Comparison of ENCODE assay signal across 1 cellular context in the genomic region with DNA sequence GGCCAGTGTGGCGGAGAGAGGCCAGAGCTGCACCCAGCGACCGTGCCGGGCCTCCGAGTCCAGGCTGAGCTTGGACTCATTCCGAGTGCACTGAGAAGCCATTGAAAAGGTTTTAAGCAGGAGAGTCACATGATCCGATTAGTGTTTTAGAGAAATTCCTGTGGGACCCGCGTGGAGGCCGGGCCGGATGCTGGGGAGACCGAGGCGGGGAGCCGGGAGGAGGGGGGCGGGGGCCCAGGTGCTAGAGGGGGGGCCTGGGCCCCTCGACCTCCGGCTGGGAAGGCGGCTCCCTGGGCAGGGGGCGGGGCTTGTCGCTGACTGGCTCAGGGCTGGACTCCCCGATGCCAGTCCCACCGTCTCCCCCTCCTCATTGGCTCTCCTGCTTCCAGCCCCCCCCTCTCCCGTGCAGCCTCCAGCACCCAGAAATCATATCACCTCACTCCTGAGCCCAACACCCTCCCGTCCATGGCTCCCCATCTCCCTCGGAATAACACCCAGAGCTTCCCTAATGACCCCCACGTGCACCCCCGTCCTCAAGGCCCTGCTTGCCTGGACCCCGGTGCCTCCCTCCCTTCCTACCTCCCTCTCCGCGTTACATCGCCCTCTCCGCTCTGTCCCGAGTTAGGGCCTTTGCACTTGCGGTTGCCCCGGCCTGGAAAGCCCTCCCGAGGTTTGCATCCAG.
TF ChIP-seq lines count a peak whose summit lies in the region.

No MANE protein-coding gene starts in this region.

TF ChIP-seq in endothelial cell of umbilical vein, 7 proteins besides CTCF, POLR2A, EP300 and RAD21:
- TF ChIP-seq JUN (IDR thresholded peaks at IDR 0.05; ENCODE audit: borderline replicate concordance, insufficient read depth, insufficient read length, low read depth) (no peak), POLR2AphosphoS5 (IDR thresholded peaks at IDR 0.05; ENCODE audit: insufficient read depth, low read depth, low read length) (no peak), EZH2 (IDR thresholded peaks at IDR 0.05; ENCODE audit: borderline replicate concordance, low read depth, low read length, severe bottlenecking) (no peak), FOS (IDR thresholded peaks at IDR 0.05; ENCODE audit: borderline replicate concordance, insufficient read depth, low read length) (no peak), MYC (IDR thresholded peaks at IDR 0.05; ENCODE audit: low read depth, low read length) (no peak), GATA2 (IDR thresholded peaks at IDR 0.05; ENCODE audit: insufficient read depth, insufficient read length, low read depth, low read length) (no peak)
- TF ChIP-seq, protein P1, sequence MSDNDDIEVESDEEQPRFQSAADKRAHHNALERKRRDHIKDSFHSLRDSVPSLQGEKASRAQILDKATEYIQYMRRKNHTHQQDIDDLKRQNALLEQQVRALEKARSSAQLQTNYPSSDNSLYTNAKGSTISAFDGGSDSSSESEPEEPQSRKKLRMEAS (IDR thresholded peaks at IDR 0.05; ENCODE audit: insufficient read depth, insufficient read length): no peak
TF ChIP-seq in endothelial cell of umbilical vein: peak in this region for 0.
